ENCODE assay signal across 32 cellular contexts in genomic region chr16:24887472-24887871, GRCh38. TPM values are rescaled to one million over a fixed set of nuclear protein-coding genes. Genes with fewer than 3 reads are reported as not detected.
"Had no signal": no experiment of that assay in that cellular context is flagged by ENCODE, and none has a peak within 500 bp of the region (broad histone marks: within the 10 kb centered on the region; RNA-seq: fewer than 3 reads in every experiment).

No MANE protein-coding gene starts in this region.

- H3K4me1 ChIP-seq: colonic mucosa, esophagus muscularis mucosa, esophagus squamous epithelium, foreskin keratinocyte, gastrocnemius medialis, gastroesophageal sphincter, heart left ventricle, heart right ventricle had no signal

- DNase-seq: colonic mucosa; cortex of kidney; dermis blood vessel endothelial cell; dorsolateral prefrontal cortex; effector CD4-positive, alpha-beta T cell; effector CD8-positive, alpha-beta T cell; effector memory CD4-positive, alpha-beta T cell; effector memory CD8-positive, alpha-beta T cell; endodermal cell; erythroblast; esophagus squamous epithelium; foreskin fibroblast; foreskin keratinocyte; foreskin melanocyte; gastrocnemius medialis; glutamatergic neuron; head of caudate nucleus; heart left ventricle; heart right ventricle had no signal

- FAIRE-seq: colon, endometrium, endothelial cell of umbilical vein, frontal cortex had no signal

- H3K36me3 ChIP-seq: colonic mucosa, esophagus muscularis mucosa, esophagus squamous epithelium, gastrocnemius medialis, gastroesophageal sphincter, heart left ventricle, heart right ventricle had no signal

- H3K4me3 ChIP-seq: colonic mucosa, coronary artery, dorsolateral prefrontal cortex, esophagus muscularis mucosa, esophagus squamous epithelium, gastrocnemius medialis, gastroesophageal sphincter, heart left ventricle, heart right ventricle had no signal

- H3K9me3 ChIP-seq: colonic mucosa, esophagus squamous epithelium, gastrocnemius medialis had no signal

- H3K27ac ChIP-seq: colonic mucosa, coronary artery, epithelial cell of prostate, esophagus muscularis mucosa, esophagus squamous epithelium, foreskin keratinocyte, gastrocnemius medialis, gastroesophageal sphincter, heart left ventricle, heart right ventricle had no signal

- H3K27me3 ChIP-seq: colonic mucosa, dorsolateral prefrontal cortex, esophagus muscularis mucosa, esophagus squamous epithelium, foreskin keratinocyte had no signal

- ATAC-seq: effector memory CD8-positive, alpha-beta T cell; esophagus mucosa; foreskin keratinocyte; gastrocnemius medialis; gastroesophageal sphincter; heart left ventricle; heart right ventricle had no signal

RNA-seq across cellular contexts. Expression of gene SLC5A11, which starts 41.7 kb away (rescaled TPM):
- total RNA-seq: dermis microvascular lymphatic vessel endothelial cell, endothelial cell of umbilical vein, epithelial cell of proximal tubule, esophagus mucosa, esophagus muscularis mucosa, fibroblast of villous mesenchyme, foreskin keratinocyte, frontal cortex had no signal
- polyA plus RNA-seq: fibroblast of lung, foreskin keratinocyte, heart left ventricle had no signal
